In the genomic region with DNA sequence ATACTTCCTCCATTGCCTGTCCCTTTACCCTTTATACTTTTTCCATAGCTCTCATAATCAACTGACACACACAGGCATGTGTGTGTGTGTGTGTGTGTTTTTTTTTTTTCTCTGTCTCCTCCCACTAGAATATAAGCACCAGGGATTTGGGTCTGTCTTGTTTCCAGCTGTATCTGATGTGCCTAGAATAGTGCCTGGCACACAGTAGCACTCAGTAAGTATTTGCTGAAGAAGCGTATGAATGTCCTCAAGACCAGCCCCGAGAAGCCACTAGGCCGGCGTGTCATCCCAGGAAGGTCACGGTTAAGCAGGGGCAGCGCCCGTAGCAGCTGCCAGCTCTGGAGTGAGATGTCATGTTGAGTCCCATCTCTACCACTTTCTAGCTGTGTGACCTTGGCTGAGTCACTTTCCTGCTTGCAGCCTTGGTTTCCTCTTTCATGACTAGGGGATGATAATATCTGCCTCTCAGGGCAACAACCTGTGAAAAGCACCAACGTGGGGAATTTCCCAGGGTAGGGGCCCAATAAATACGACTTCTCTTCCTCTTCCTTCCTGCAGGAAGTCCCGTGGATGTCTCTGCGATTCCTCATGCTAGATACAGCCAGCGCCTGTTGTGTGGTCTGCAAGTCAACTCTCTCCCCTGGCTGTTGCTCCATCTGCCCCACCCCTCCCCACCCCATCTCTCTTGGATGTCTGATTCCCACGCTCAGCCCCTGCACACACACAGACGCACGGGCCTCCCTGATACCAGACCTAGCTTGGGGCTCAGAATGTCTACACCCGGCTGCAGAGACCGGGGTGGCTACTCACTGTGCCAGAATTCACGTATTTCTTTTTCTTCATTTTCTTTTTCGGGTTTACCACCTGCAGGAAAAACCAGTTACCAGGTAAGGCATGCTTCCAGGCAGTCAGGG, we compare ENCODE assay signal across 8 cellular contexts. TPM values are rescaled to one million over a fixed set of nuclear protein-coding genes. Genes with fewer than 3 reads are reported as not detected.
A peak's percentile ranks its signal among the peaks of the same experiment; 100 is the strongest.
DNase-seq lines count a peak whose midpoint lies in the region; ATAC-seq, FAIRE-seq and TF ChIP-seq lines count a peak whose summit lies in the region.

No MANE protein-coding gene starts in this region.

- TF ChIP-seq POLR2A in GM12891 (IDR thresholded peaks at IDR 0.05; ENCODE audit: low read depth, low read length): 0 out of 2 replicates have a peak, but pooled peaks have one; percentile 28
- TF ChIP-seq POLR2A in gastrocnemius medialis (IDR thresholded peaks at IDR 0.05): no peak

- in situ Hi-C loops in gastrocnemius medialis (cut with MboI; ENCODE audit: low sequenced_read_pairs in 4 of 4): loop anchor here (5.0 to 25.0 kb wide), 4 partner anchors 131 to 257 kb away; partner anchors contain the start of gene FGD2 (in 2 of the 4)

- intact Hi-C loops in gastrocnemius medialis (cut with DNase I; ENCODE audit: low total_unique reads): loop anchor here (10.0 kb wide), 1 partner anchor 311 kb away; the partner anchor contains the start of genes KCTD20 and PXT1

- peak; percentile 93 for FAIRE-seq in GM12891 (lab: Jason Lieb, UNC)

- no peak overlapping the region for H3K4me3 ChIP-seq in gastrocnemius medialis

- peak; percentile 36 for ATAC-seq in HG03442 (IDR thresholded peaks at IDR 0.05; ENCODE audit: unreplicated experiment)
- ATAC-seq in gastrocnemius medialis: no peak
- no peak for ATAC-seq in HG02870 (IDR thresholded peaks at IDR 0.05; ENCODE audit: unreplicated experiment)

- no peaks in the 10 kb centered on the region for H3K9me3 ChIP-seq in gastrocnemius medialis

- TF ChIP-seq CTCF in gastrocnemius medialis (IDR thresholded peaks at IDR 0.05 in 4 of 5, conservative IDR thresholded peaks at IDR 0.05 in 1 of 5): no peak

- no peak overlapping the region for H3K27ac ChIP-seq in gastrocnemius medialis

- H3K4me1 ChIP-seq in gastrocnemius medialis: peaks cover 21 to 28% of the 10 kb centered on the region in 2 donors

- H3K36me3 ChIP-seq in gastrocnemius medialis: no peaks in the 10 kb centered on the region

- no peaks in the 10 kb centered on the region for H3K27me3 ChIP-seq in gastrocnemius medialis

- no peak for DNase-seq in GM12891 (ENCODE audit: insufficient read length, low spot score)
- DNase-seq in activated CD4-positive, alpha-beta T cell treated with anti-CD3 and anti-CD28 coated beads for 1 hour: peak; percentile 52
- DNase-seq in dermis microvascular lymphatic vessel endothelial cell (ENCODE audit: low read depth in 2 of 2): peak; percentile 90 to 98
- DNase-seq in stimulated activated CD8-positive, alpha-beta memory T cell treated with anti-CD3 and anti-CD28 coated beads, Interleukin-15, amount 100 ng/mL, for 1 hour (ENCODE audit: low read depth): peak; percentile 30
- DNase-seq in putamen (ENCODE audit: low spot score): no peak
- DNase-seq in gastrocnemius medialis: no peak

TF ChIP-seq in GM12891, 5 proteins besides CTCF, POLR2A, EP300 and RAD21:
- TF ChIP-seq POU2F2 (IDR thresholded peaks at IDR 0.05; ENCODE audit: low read depth, low read length): no peak
- TF ChIP-seq SPI1 (IDR thresholded peaks at IDR 0.05; ENCODE audit: low read depth, low read length): peak; percentile 58; the same call in 1 of the 2 replicates
- TF ChIP-seq PAX5 (IDR thresholded peaks at IDR 0.05; ENCODE audit: insufficient read depth, low read length, severe bottlenecking): peak; percentile 21
- TF ChIP-seq POLR2AphosphoS5 (IDR thresholded peaks at IDR 0.05; ENCODE audit: low read depth, low read length): no peak
- TF ChIP-seq TAF1 (IDR thresholded peaks at IDR 0.05; ENCODE audit: low read depth, low read length): no peak

RNA-seq across cellular contexts. Expression of gene RAB44, which starts 58.1 kb away (rescaled TPM):
- polyA plus RNA-seq in GM12891 (2012; ENCODE audit: low read depth, missing spikeins): 0.10 TPM
- under 0.01 TPM in 2 replicates for total RNA-seq in dermis microvascular lymphatic vessel endothelial cell
- under 1 TPM in 1 of 4 donors, not detected in 3; 0.09 TPM for total RNA-seq in gastrocnemius medialis

Comparison
In these comparisons a context has a peak if more than half of its experiments do, and no peak if none do; other contexts are left out.
1. DNase-seq: peak in activated CD4-positive, alpha-beta T cell treated with anti-CD3 and anti-CD28 coated beads for 1 hour (single experiment), dermis microvascular lymphatic vessel endothelial cell (2 of 2) and stimulated activated CD8-positive, alpha-beta memory T cell treated with anti-CD3 and anti-CD28 coated beads, Interleukin-15, amount 100 ng/mL, for 1 hour (single experiment); none in GM12891 (single experiment), putamen (single experiment) and gastrocnemius medialis (0 of 2).